ENCODE assay signal across 33 cellular contexts in the genomic region with DNA sequence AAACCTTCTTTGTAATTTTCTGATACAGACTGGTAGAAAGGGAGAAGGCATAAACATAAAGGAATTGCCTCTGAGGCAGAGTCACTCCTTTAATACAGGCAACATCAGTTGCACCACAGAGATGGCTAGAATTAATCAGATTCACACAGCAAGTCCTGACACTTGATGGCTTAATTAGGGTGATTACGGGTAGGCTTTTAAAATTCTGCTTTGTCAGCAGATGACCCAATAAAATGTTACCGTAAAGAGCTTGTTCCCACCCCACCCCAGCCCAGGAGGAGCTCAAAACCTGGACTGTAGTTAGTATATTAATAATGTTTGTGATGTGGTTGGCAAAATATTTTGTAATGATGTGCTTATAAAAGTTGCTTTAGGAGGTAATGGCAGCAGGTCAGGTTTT.
"Had no signal": no experiment of that assay in that cellular context is flagged by ENCODE, and none has a peak within 500 bp of the region (broad histone marks: within the 10 kb centered on the region; RNA-seq: fewer than 3 reads in every experiment).

No MANE protein-coding gene starts in this region.

- H3K4me3 Mint-ChIP-seq: activated CD4-positive, alpha-beta memory T cell treated with anti-CD3 and anti-CD28 coated beads for 36 hours; activated CD8-positive, alpha-beta memory T cell treated with anti-CD3 and anti-CD28 coated beads, Interleukin-2, amount 10 ng/mL, durations not matched to agents 7 days and 5 days; activated CD8-positive, alpha-beta T cell treated with anti-CD3 and anti-CD28 coated beads, Interleukin-2, amount 10 ng/mL, durations not matched to agents 7 days and 5 days; activated naive CD4-positive, alpha-beta T cell treated with anti-CD3 and anti-CD28 coated beads for 36 hours; activated naive CD4-positive, alpha-beta T cell treated with anti-CD3 and anti-CD28 coated beads, Interleukin-2, amount 50 U/mL, for 24 hours; activated naive CD8-positive, alpha-beta T cell treated with anti-CD3 and anti-CD28 coated beads for 36 hours; activated naive CD8-positive, alpha-beta T cell treated with anti-CD3 and anti-CD28 coated beads, Interleukin-2, amount 50 U/mL, for 24 hours; activated T-helper 1 cell treated with anti-CD3 and anti-CD28 coated beads, Interleukin-12 subunit alpha, Interleukin-12 subunit beta, Interleukin-2, Interleukin-4 antibody, amounts not matched to agents 30 ng/mL and 10 ng/mL and 1 ng/mL, durations not matched to agents 14 hours and 24 hours and 36 hours; effector memory CD8-positive, alpha-beta T cell; WTC11 had no signal

- H3K27ac ChIP-seq: adrenal gland, body of pancreas, esophagus squamous epithelium, gastroesophageal sphincter, heart right ventricle, hepatocyte, VCaP had no signal

- H3K36me3 ChIP-seq: adrenal gland, esophagus squamous epithelium, gastroesophageal sphincter, heart right ventricle had no signal

- DNase-seq: activated CD4-positive, alpha-beta memory T cell treated with anti-CD3 and anti-CD28 coated beads for 36 hours; activated CD4-positive, alpha-beta T cell treated with anti-CD3 and anti-CD28 coated beads for 1 hour; activated CD4-positive, alpha-beta T cell treated with anti-CD3 and anti-CD28 coated beads for 4 hours; activated CD4-positive, alpha-beta T cell treated with anti-CD3 and anti-CD28 coated beads, Interleukin-2, amount 50 U/mL, for 1 hour; activated CD8-positive, alpha-beta memory T cell treated with anti-CD3 and anti-CD28 coated beads, Interleukin-2, amount 10 ng/mL, durations not matched to agents 7 days and 5 days; activated CD8-positive, alpha-beta memory T cell treated with anti-CD3 and anti-CD28 coated beads, Interleukin-2, amount 50 U/mL, for 4 hours; activated CD8-positive, alpha-beta T cell treated with anti-CD3 and anti-CD28 coated beads, Interleukin-2, amount 10 ng/mL, durations not matched to agents 7 days and 5 days; activated effector memory CD4-positive, alpha-beta T cell treated with anti-CD3 and anti-CD28 coated beads, Interleukin-2, amount 50 U/mL, for 16 hours; activated naive CD4-positive, alpha-beta T cell treated with anti-CD3 and anti-CD28 coated beads for 36 hours; activated naive CD8-positive, alpha-beta T cell treated with anti-CD3 and anti-CD28 coated beads for 36 hours; activated naive CD8-positive, alpha-beta T cell treated with anti-CD3 and anti-CD28 coated beads, Interleukin-2, amount 50 U/mL, for 24 hours; activated T-cell treated with anti-CD3 and anti-CD28 coated beads, Interleukin-2, amount 50 U/mL, for 1 hour; activated T-cell treated with anti-CD3 and anti-CD28 coated beads, Interleukin-2, amount 50 U/mL, for 48 hours; adrenal gland; amygdala; aorta; body of pancreas; caudate nucleus; cortex of kidney; dermis blood vessel endothelial cell; effector CD4-positive, alpha-beta T cell; effector memory CD8-positive, alpha-beta T cell; esophagus squamous epithelium; foreskin melanocyte; heart right ventricle; T-helper 2 cell had no signal

- H3K4me1 ChIP-seq: adrenal gland, body of pancreas, gastroesophageal sphincter, heart right ventricle had no signal

- H3K9me3 ChIP-seq: adrenal gland, body of pancreas, esophagus squamous epithelium, gastroesophageal sphincter, heart right ventricle had no signal

- H3K27me3 Mint-ChIP-seq: activated naive CD4-positive, alpha-beta T cell treated with anti-CD3 and anti-CD28 coated beads, Interleukin-2, amount 50 U/mL, for 24 hours had no signal

- H3K27me3 ChIP-seq: adrenal gland, body of pancreas, hepatocyte had no signal

- H3K4me3 ChIP-seq: adrenal gland, body of pancreas, esophagus squamous epithelium, gastroesophageal sphincter, heart right ventricle, hepatocyte had no signal

- ATAC-seq: activated CD8-positive, alpha-beta memory T cell treated with anti-CD3 and anti-CD28 coated beads, Interleukin-2, amount 10 ng/mL, durations not matched to agents 7 days and 5 days; activated CD8-positive, alpha-beta T cell treated with anti-CD3 and anti-CD28 coated beads, Interleukin-2, amount 10 ng/mL, durations not matched to agents 7 days and 5 days; activated naive CD8-positive, alpha-beta T cell treated with anti-CD3 and anti-CD28 coated beads, Interleukin-2, amount 50 U/mL, for 24 hours; body of pancreas; effector memory CD8-positive, alpha-beta T cell; gastroesophageal sphincter; heart right ventricle; WTC11 had no signal

- H3K36me3 Mint-ChIP-seq: activated CD4-positive, alpha-beta memory T cell treated with anti-CD3 and anti-CD28 coated beads for 36 hours; activated CD8-positive, alpha-beta memory T cell treated with anti-CD3 and anti-CD28 coated beads, Interleukin-2, amount 10 ng/mL, durations not matched to agents 7 days and 5 days; activated naive CD4-positive, alpha-beta T cell treated with anti-CD3 and anti-CD28 coated beads, Interleukin-2, amount 50 U/mL, for 24 hours; activated naive CD8-positive, alpha-beta T cell treated with anti-CD3 and anti-CD28 coated beads for 36 hours; WTC11 had no signal

- H3K27ac Mint-ChIP-seq: activated CD4-positive, alpha-beta memory T cell treated with anti-CD3 and anti-CD28 coated beads for 36 hours; activated CD8-positive, alpha-beta memory T cell treated with anti-CD3 and anti-CD28 coated beads, Interleukin-2, amount 10 ng/mL, durations not matched to agents 7 days and 5 days; activated CD8-positive, alpha-beta T cell treated with anti-CD3 and anti-CD28 coated beads, Interleukin-2, amount 10 ng/mL, durations not matched to agents 7 days and 5 days; activated naive CD4-positive, alpha-beta T cell treated with anti-CD3 and anti-CD28 coated beads for 36 hours; activated naive CD4-positive, alpha-beta T cell treated with anti-CD3 and anti-CD28 coated beads, Interleukin-2, amount 50 U/mL, for 24 hours; activated naive CD8-positive, alpha-beta T cell treated with anti-CD3 and anti-CD28 coated beads for 36 hours; activated naive CD8-positive, alpha-beta T cell treated with anti-CD3 and anti-CD28 coated beads, Interleukin-2, amount 50 U/mL, for 24 hours; activated T-helper 1 cell treated with anti-CD3 and anti-CD28 coated beads, Interleukin-12 subunit alpha, Interleukin-12 subunit beta, Interleukin-2, Interleukin-4 antibody, amounts not matched to agents 30 ng/mL and 10 ng/mL and 1 ng/mL, durations not matched to agents 14 hours and 24 hours and 36 hours; activated T-helper 2 cell treated with anti-CD3 and anti-CD28 coated beads, Interferon-gamma antibody, Interleukin-2, Interleukin-4, amounts not matched to agents 10 μg/mL and 5 μg/mL and 100 μg/mL, durations not matched to agents 14 hours and 24 hours and 36 hours; effector memory CD8-positive, alpha-beta T cell; WTC11 had no signal

- H3K4me1 Mint-ChIP-seq: activated CD8-positive, alpha-beta memory T cell treated with anti-CD3 and anti-CD28 coated beads, Interleukin-2, amount 10 ng/mL, durations not matched to agents 7 days and 5 days; activated naive CD4-positive, alpha-beta T cell treated with anti-CD3 and anti-CD28 coated beads, Interleukin-2, amount 50 U/mL, for 24 hours had no signal

- H3K9me3 Mint-ChIP-seq: activated CD4-positive, alpha-beta memory T cell treated with anti-CD3 and anti-CD28 coated beads for 36 hours; activated naive CD4-positive, alpha-beta T cell treated with anti-CD3 and anti-CD28 coated beads for 36 hours; activated naive CD4-positive, alpha-beta T cell treated with anti-CD3 and anti-CD28 coated beads, Interleukin-2, amount 50 U/mL, for 24 hours; activated naive CD8-positive, alpha-beta T cell treated with anti-CD3 and anti-CD28 coated beads for 36 hours; activated naive CD8-positive, alpha-beta T cell treated with anti-CD3 and anti-CD28 coated beads, Interleukin-2, amount 50 U/mL, for 24 hours; activated T-helper 1 cell treated with anti-CD3 and anti-CD28 coated beads, Interleukin-12 subunit alpha, Interleukin-12 subunit beta, Interleukin-2, Interleukin-4 antibody, amounts not matched to agents 30 ng/mL and 10 ng/mL and 1 ng/mL, durations not matched to agents 14 hours and 24 hours and 36 hours; activated T-helper 2 cell treated with anti-CD3 and anti-CD28 coated beads, Interferon-gamma antibody, Interleukin-2, Interleukin-4, amounts not matched to agents 10 μg/mL and 5 μg/mL and 100 μg/mL, durations not matched to agents 14 hours and 24 hours and 36 hours; effector memory CD8-positive, alpha-beta T cell; WTC11 had no signal
